Comparison of ENCODE assay signal across 18 cellular contexts in the genomic region with DNA sequence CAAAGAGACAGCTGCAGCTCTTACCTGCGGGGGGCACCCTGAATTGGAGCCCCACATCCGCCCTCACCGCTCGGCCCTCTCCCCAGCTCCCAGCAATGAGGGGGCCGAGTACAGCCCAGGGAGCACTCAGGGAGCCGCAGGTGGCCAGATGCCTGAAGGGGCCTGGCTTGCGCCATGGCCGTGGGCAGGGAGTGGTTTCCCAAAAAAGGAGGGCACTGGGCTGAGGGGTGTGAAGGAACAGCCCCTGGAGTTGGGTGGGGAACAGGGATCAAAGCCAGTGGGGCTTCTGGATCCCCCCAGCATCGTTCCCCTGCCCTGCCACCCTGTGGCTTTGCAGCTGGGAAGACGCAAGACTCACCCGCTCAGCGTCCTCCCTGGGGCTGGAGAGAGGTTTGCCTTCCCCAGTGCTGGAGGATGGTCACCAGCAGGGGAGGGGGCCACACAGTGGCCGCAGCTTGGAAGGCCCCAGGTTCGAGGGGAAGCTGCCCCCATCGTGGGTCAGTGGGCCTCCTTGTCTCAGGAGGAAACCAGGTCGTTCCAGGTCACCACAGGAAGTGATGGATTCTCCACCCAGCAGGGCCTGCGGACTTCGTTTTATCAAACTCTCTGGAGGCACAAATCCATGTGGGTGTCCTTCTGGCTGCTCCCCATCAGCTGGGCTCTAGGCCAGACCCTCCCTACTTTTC.
A peak's percentile ranks its signal among the peaks of the same experiment; 100 is the strongest.
DNase-seq lines count a peak whose midpoint lies in the region; ATAC-seq and TF ChIP-seq lines count a peak whose summit lies in the region.
"Had no signal": no experiment of that assay in that cellular context is flagged by ENCODE, and none has a peak within 500 bp of the region (broad histone marks: within the 10 kb centered on the region; RNA-seq: fewer than 3 reads in every experiment).

No MANE protein-coding gene starts in this region.

- H3K27ac ChIP-seq in BLaER1 (no peak overlapping the region), HEK293 (ENCODE audit: extremely low read depth, low read depth, low read length) (no peak overlapping the region), osteoblast (ENCODE audit: low read depth, low read length) (no peak overlapping the region)
- H3K27ac ChIP-seq: GM23248, SK-N-MC had no signal

- H3K4me1 ChIP-seq in BLaER1 (peaks cover 15% of the 10 kb centered on the region), HEK293 (ENCODE audit: control insufficient read depth, insufficient read depth, low read length) (no peaks in the 10 kb centered on the region), osteoblast (ENCODE audit: insufficient read depth, low read length) (peaks cover 7% of the 10 kb centered on the region)

- no peaks in the 10 kb centered on the region for H3K36me3 ChIP-seq in BLaER1
- H3K36me3 ChIP-seq in HEK293 (ENCODE audit: control insufficient read depth in 2 of 2, insufficient read depth in 1 of 2, low read length in 2 of 2), result no peaks in the 10 kb centered on the region
- no peaks in the 10 kb centered on the region for H3K36me3 ChIP-seq in osteoblast (ENCODE audit: insufficient read depth, low read length)

- H3K79me2 ChIP-seq in osteoblast (ENCODE audit: insufficient read depth, low read length), result no peaks in the 10 kb centered on the region

- TF ChIP-seq CTCF in HEK293 (tag by site-specific recombination; IDR thresholded peaks at IDR 0.05), result no peak
- no peak for TF ChIP-seq CTCF in osteoblast (IDR thresholded peaks at IDR 0.05; ENCODE audit: extremely low read depth, low read depth, low read length)

- H3K4me3 ChIP-seq in BLaER1, result no peak overlapping the region
- no peak overlapping the region for H3K4me3 ChIP-seq in HEK293 (ENCODE audit: low read depth, low read length)
- H3K4me3 ChIP-seq in osteoblast (ENCODE audit: insufficient read depth, low read length), result no peak overlapping the region
- H3K4me3 ChIP-seq: GM23248, SK-N-MC had no signal

- CTCF ChIA-PET in HEK293 (lab: Yijun Ruan, JAX), result interaction anchor here (0.7 kb wide), 1 partner anchor 1361 kb away, joined by 5 read pairs; no protein-coding TSS in a partner anchor

- H3K27me3 ChIP-seq in BLaER1 (no peaks in the 10 kb centered on the region), osteoblast (ENCODE audit: insufficient read depth, low read length) (peaks cover 5% of the 10 kb centered on the region)

- peak; percentile 51 for DNase-seq in islet precursor cell
- peak; percentile 92 for DNase-seq in osteoblast (ENCODE audit: insufficient read length, low spot score, missing footprints)
- DNase-seq: CD4-positive, CD25-positive, alpha-beta regulatory T cell; DMS53; GM23248; KBM-7; NCI-H146; NCI-H2081; NCI-H510A; NCI-H774 had no signal

- H3K9me3 ChIP-seq in BLaER1, result no peaks in the 10 kb centered on the region
- H3K9me3 ChIP-seq in HEK293 (ENCODE audit: control insufficient read depth, insufficient read depth, low read depth, low read length), result no peaks in the 10 kb centered on the region
- no peaks in the 10 kb centered on the region for H3K9me3 ChIP-seq in osteoblast (ENCODE audit: low read depth, low read length)

- H3K9ac ChIP-seq in BLaER1, result no peak overlapping the region
- H3K9ac ChIP-seq: GM23248 had no signal

- POLR2A ChIA-PET in HEK293 (lab: Yijun Ruan, JAX), result no interaction called here

- H4K20me1 ChIP-seq in BLaER1 (no peaks in the 10 kb centered on the region), osteoblast (ENCODE audit: insufficient read depth, low read length) (no peaks in the 10 kb centered on the region)

- ATAC-seq in GM21381 (IDR thresholded peaks at IDR 0.05; ENCODE audit: unreplicated experiment), result no peak
- ATAC-seq in HG03045 (IDR thresholded peaks at IDR 0.05; ENCODE audit: unreplicated experiment), result no peak
- ATAC-seq in GM18907 (IDR thresholded peaks at IDR 0.05; ENCODE audit: unreplicated experiment), result no peak
- ATAC-seq: Panc1, Right ventricle myocardium inferior had no signal

- H3K4me2 ChIP-seq in BLaER1 (peak overlapping the region; percentile 9; the same call in 1 of the 2 replicates), osteoblast (ENCODE audit: insufficient read depth, low read length) (no peak overlapping the region)

- H2AFZ ChIP-seq in osteoblast (ENCODE audit: low read length), result peak overlapping the region; percentile 35
- H2AFZ ChIP-seq: GM23248 had no signal

TF ChIP-seq in HEK293, 187 proteins besides CTCF, POLR2A, EP300 and RAD21:
- 0 out of 2 replicates have a peak, but pooled peaks have one; percentile 19 for TF ChIP-seq ZNF341 (tag by site-specific recombination; IDR thresholded peaks at IDR 0.05; ENCODE audit: low read depth)
- TF ChIP-seq, protein P1, sequence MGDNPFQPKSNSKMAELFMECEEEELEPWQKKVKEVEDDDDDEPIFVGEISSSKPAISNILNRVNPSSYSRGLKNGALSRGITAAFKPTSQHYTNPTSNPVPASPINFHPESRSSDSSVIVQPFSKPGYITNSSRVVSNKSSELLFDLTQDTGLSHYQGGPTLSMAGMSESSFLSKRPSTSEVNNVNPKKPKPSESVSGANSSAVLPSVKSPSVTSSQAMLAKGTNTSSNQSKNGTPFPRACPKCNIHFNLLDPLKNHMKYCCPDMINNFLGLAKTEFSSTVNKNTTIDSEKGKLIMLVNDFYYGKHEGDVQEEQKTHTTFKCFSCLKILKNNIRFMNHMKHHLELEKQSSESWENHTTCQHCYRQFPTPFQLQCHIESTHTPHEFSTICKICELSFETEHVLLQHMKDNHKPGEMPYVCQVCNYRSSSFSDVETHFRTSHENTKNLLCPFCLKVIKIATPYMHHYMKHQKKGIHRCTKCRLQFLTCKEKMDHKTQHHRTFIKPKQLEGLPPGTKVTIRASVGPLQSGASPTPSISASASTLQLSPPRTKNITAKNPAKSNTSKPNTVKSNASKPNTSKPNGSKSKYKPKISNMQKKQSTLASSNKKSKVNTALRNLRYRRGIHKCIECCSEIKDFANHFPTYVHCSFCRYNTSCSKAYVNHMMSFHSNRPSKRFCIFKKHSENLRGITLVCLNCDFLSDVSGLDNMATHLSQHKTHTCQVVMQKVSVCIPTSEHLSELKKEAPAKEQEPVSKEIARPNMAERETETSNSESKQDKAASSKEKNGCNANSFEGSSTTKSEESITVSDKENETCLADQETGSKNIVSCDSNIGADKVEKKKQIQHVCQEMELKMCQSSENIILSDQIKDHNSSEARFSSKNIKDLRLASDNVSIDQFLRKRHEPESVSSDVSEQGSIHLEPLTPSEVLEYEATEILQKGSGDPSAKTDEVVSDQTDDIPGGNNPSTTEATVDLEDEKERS (tag by site-specific recombination; IDR thresholded peaks at IDR 0.05), result no peak
- TF ChIP-seq ZNF404 (tag by site-specific recombination; IDR thresholded peaks at IDR 0.05), result no peak
- TF ChIP-seq ZIC2 (tag by site-specific recombination; IDR thresholded peaks at IDR 0.05), result peak; percentile 59
- peak; percentile 51 for TF ChIP-seq SCRT2 (tag by site-specific recombination; IDR thresholded peaks at IDR 0.05)
- no peak for TF ChIP-seq ZNF571 (tag by site-specific recombination; IDR thresholded peaks at IDR 0.05)
- no peak for TF ChIP-seq HOXC10 (CRISPR knock-in tag; IDR thresholded peaks at IDR 0.05)
